In genomic region chr5:150291388-150292385, GRCh38 we compare ENCODE assay signal across 23 cellular contexts. TPM values are rescaled to one million over a fixed set of nuclear protein-coding genes. Genes with fewer than 3 reads are reported as not detected.
A peak's percentile ranks its signal among the peaks of the same experiment; 100 is the strongest.
DNase-seq lines count a peak whose midpoint lies in the region; ATAC-seq, FAIRE-seq and TF ChIP-seq lines count a peak whose summit lies in the region.
"Had no signal": no experiment of that assay in that cellular context is flagged by ENCODE, and none has a peak within 500 bp of the region (broad histone marks: within the 10 kb centered on the region; RNA-seq: fewer than 3 reads in every experiment).

No MANE protein-coding gene starts in this region.

- POLR2A ChIA-PET in A673 (lab: Charles Lee; ENCODE audit: low non-redundant PET) (no interaction called here), HEK293T (lab: Yijun Ruan, JAX) (no interaction called here)
- POLR2A ChIA-PET in naive thymus-derived CD8-positive, alpha-beta T cell (lab: Charles Lee) = no interaction called here

- FAIRE-seq in HTR-8/SVneo (lab: Jason Lieb, UNC) = peak; percentile 42

- TF ChIP-seq CTCF in A673 (conservative IDR thresholded peaks at IDR 0.05; ENCODE audit: low read depth, low read length) (no peak), RWPE2 (IDR thresholded peaks at IDR 0.05; ENCODE audit: poor library complexity, severe bottlenecking) (no peak), fibroblast of villous mesenchyme (IDR thresholded peaks at IDR 0.05; ENCODE audit: insufficient read depth, low read depth, low read length) (no peak), CD14-positive monocyte (IDR thresholded peaks at IDR 0.05) (no peak)

- H3K9me3 ChIP-seq in A673 (ENCODE audit: low read depth, low read length, poor library complexity, severe bottlenecking) (no peaks in the 10 kb centered on the region), RWPE2 (ENCODE audit: severe bottlenecking) (no peaks in the 10 kb centered on the region)

- H3K27ac ChIP-seq in A673 (ENCODE audit: low read depth, low read length, poor library complexity, severe bottlenecking) = no peak overlapping the region
- no peak overlapping the region for H3K27ac ChIP-seq in RWPE2 (ENCODE audit: poor library complexity, severe bottlenecking)
- H3K27ac ChIP-seq: KMS-11 had no signal

- H3K36me3 Mint-ChIP-seq in CD14-positive monocyte = no peaks in the 10 kb centered on the region
- no peaks in the 10 kb centered on the region for H3K36me3 Mint-ChIP-seq in naive thymus-derived CD8-positive, alpha-beta T cell
- H3K36me3 Mint-ChIP-seq: CD8-positive, alpha-beta memory T cell had no signal

- CTCF ChIA-PET in A673 (lab: Charles Lee) = no interaction called here
- CTCF ChIA-PET in HEK293T (lab: Yijun Ruan, JAX) = interaction anchor here (1.6 kb wide), 1 partner anchor 60 kb away, joined by 5 read pairs; no protein-coding TSS in a partner anchor

- no peaks in the 10 kb centered on the region for H3K9me3 Mint-ChIP-seq in CD14-positive monocyte
- H3K9me3 Mint-ChIP-seq in naive thymus-derived CD8-positive, alpha-beta T cell = no peaks in the 10 kb centered on the region
- H3K9me3 Mint-ChIP-seq: CD8-positive, alpha-beta memory T cell; nephron had no signal

- ATAC-seq in RWPE2 (ENCODE audit: low read depth) = no peak
- no peak for ATAC-seq in naive thymus-derived CD8-positive, alpha-beta T cell
- ATAC-seq: HCT116, sciatic nerve had no signal

- H3K27me3 Mint-ChIP-seq in CD14-positive monocyte (ENCODE audit: low read depth in 3 of 3) = peaks cover 8 to 11% (median 9%) of the 10 kb centered on the region in 3 donors
- peaks cover 0 to 11% (median 4%) of the 10 kb centered on the region in 5 donors for H3K27me3 Mint-ChIP-seq in naive thymus-derived CD8-positive, alpha-beta T cell

- H3K4me3 ChIP-seq in A673 (ENCODE audit: low read depth, low read length, poor library complexity, severe bottlenecking) (no peak overlapping the region), RWPE2 (ENCODE audit: severe bottlenecking) (no peak overlapping the region), fibroblast of villous mesenchyme (ENCODE audit: low read depth, low read length) (no peak overlapping the region)

- no TSS peak for BruUV-seq in A673 (replicated peaks; lab: Mats Ljungman, UMichigan)

- DNase-seq in A673 (ENCODE audit: low spot score) = peak; percentile 35
- no peak for DNase-seq in HTR-8/SVneo (ENCODE audit: insufficient read length, low spot score)
- DNase-seq in RWPE2 (ENCODE audit: low spot score) = peak; percentile 52
- DNase-seq in fibroblast of villous mesenchyme (ENCODE audit: low read depth) = peak; percentile 38
- DNase-seq in HEK293T (ENCODE audit: extremely low spot score) = no peak
- DNase-seq in NCI-H510A treated with DMSO at 0.1 percent for 48 hours (lab: John Stamatoyannopoulos, UW) = no peak
- no peak for DNase-seq in CD14-positive monocyte (ENCODE audit: low spot score)
- DNase-seq in naive thymus-derived CD8-positive, alpha-beta T cell = no peak
- DNase-seq: activated CD4-positive, alpha-beta T cell treated with anti-CD3 and anti-CD28 coated beads for 1 hour; activated T-cell treated with anti-CD3 and anti-CD28 coated beads, Interleukin-2, amount 50 U/mL, for 1 hour; CD8-positive, alpha-beta memory T cell; central memory CD4-positive, alpha-beta T cell; foreskin fibroblast; GDM1; NCI-H1092 treated with DMSO at 0.1 percent for 48 hours; NCI-H2029 treated with DMSO at 0.1 percent for 48 hours; NCI-H524 had no signal

- intact Hi-C loops in A673 (cut with micrococcal nuclease; ENCODE audit: unreplicated experiment) = no loop called here
- intact Hi-C loops in CD14-positive monocyte (cut with micrococcal nuclease) = no loop called here

- H3K36me3 ChIP-seq in A673 (ENCODE audit: insufficient read depth, low read length, poor library complexity, severe bottlenecking) (no peaks in the 10 kb centered on the region), RWPE2 (ENCODE audit: low read depth) (no peaks in the 10 kb centered on the region)

- H3K4me1 ChIP-seq in A673 (ENCODE audit: insufficient read depth, low read length, poor library complexity, severe bottlenecking) = peaks cover 11% of the 10 kb centered on the region
- H3K4me1 ChIP-seq in RWPE2 (ENCODE audit: insufficient read depth, poor library complexity, severe bottlenecking) = peaks cover 21% of the 10 kb centered on the region

- H3K4me3 Mint-ChIP-seq in CD14-positive monocyte = peak overlapping the region in 1 of 2 donors; percentile 43
- no peak overlapping the region for H3K4me3 Mint-ChIP-seq in naive thymus-derived CD8-positive, alpha-beta T cell
- H3K4me3 Mint-ChIP-seq: CD8-positive, alpha-beta memory T cell; nephron had no signal

- H3K27ac Mint-ChIP-seq in CD14-positive monocyte = no peak overlapping the region
- H3K27ac Mint-ChIP-seq in naive thymus-derived CD8-positive, alpha-beta T cell = no peak overlapping the region
- H3K27ac Mint-ChIP-seq: CD8-positive, alpha-beta memory T cell; nephron had no signal

- H3K4me1 Mint-ChIP-seq in CD14-positive monocyte = peaks cover 5% of the 10 kb centered on the region
- peaks cover 0 to 5% (median 0%) of the 10 kb centered on the region in 4 donors for H3K4me1 Mint-ChIP-seq in naive thymus-derived CD8-positive, alpha-beta T cell
- H3K4me1 Mint-ChIP-seq: CD8-positive, alpha-beta memory T cell had no signal

- H3K27me3 ChIP-seq in A673 (replicated peaks; ENCODE audit: insufficient read depth, low read depth, low read length, poor library complexity) (no peaks in the 10 kb centered on the region), RWPE2 (ENCODE audit: insufficient read depth, poor library complexity, severe bottlenecking) (no peaks in the 10 kb centered on the region)

TF ChIP-seq in HEK293T, 16 proteins besides CTCF, POLR2A, EP300 and RAD21:
- TF ChIP-seq PKNOX1 (IDR thresholded peaks at IDR 0.05) = no peak
- no peak for TF ChIP-seq BHLHE40 (IDR thresholded peaks at IDR 0.05; ENCODE audit: borderline replicate concordance)
- TF ChIP-seq TARDBP (IDR thresholded peaks at IDR 0.05) = no peak
- no peak for TF ChIP-seq ARNT (IDR thresholded peaks at IDR 0.05)
- TF ChIP-seq NFRKB (IDR thresholded peaks at IDR 0.05) = no peak
- no peak for TF ChIP-seq SUZ12 (IDR thresholded peaks at IDR 0.05)
- no peak for TF ChIP-seq SP1 (IDR thresholded peaks at IDR 0.05)
- TF ChIP-seq ZNF384 (IDR thresholded peaks at IDR 0.05) = no peak
- TF ChIP-seq HDGF (IDR thresholded peaks at IDR 0.05; ENCODE audit: borderline replicate concordance) = no peak
- TF ChIP-seq FOXK2 (IDR thresholded peaks at IDR 0.05) = no peak
- TF ChIP-seq L3MBTL2 (conservative IDR thresholded peaks at IDR 0.05) = no peak

RNA-seq across cellular contexts. Expression of gene CAMK2A, which starts 2.1 kb away (rescaled TPM):
- total RNA-seq in A673 (2021) = not detected in 2 replicates
- total RNA-seq in fibroblast of villous mesenchyme = 1.3 TPM in 2 replicates
- polyA plus RNA-seq in CD14-positive monocyte = not detected
- not detected for total RNA-seq in naive thymus-derived CD8-positive, alpha-beta T cell
- polyA plus RNA-seq in naive thymus-derived CD8-positive, alpha-beta T cell = not detected
- total RNA-seq: CD8-positive, alpha-beta memory T cell; epithelial cell of proximal tubule had no signal
- polyA plus RNA-seq: CD8-positive, alpha-beta memory T cell; liver had no signal

RNA-seq across cellular contexts. Expression of gene ARSI, which starts 11.0 kb away (rescaled TPM):
- total RNA-seq in A673 (2021) (0.15 and 0.30 TPM in 2 replicates), fibroblast of villous mesenchyme (13.8 and 23.5 TPM in 2 replicates)
- not detected for polyA plus RNA-seq in CD14-positive monocyte
- total RNA-seq in naive thymus-derived CD8-positive, alpha-beta T cell = not detected
- not detected for polyA plus RNA-seq in naive thymus-derived CD8-positive, alpha-beta T cell
- total RNA-seq: CD8-positive, alpha-beta memory T cell had no signal
- polyA plus RNA-seq: CD8-positive, alpha-beta memory T cell had no signal

Comparison
In these comparisons a context has a peak if more than half of its experiments do, and no peak if none do; other contexts are left out.
1. DNase-seq: peak in A673 (single experiment), RWPE2 (single experiment) and fibroblast of villous mesenchyme (single experiment); none in HTR-8/SVneo (single experiment), HEK293T (single experiment), NCI-H510A treated with DMSO at 0.1 percent for 48 hours (single experiment), CD14-positive monocyte (single experiment) and naive thymus-derived CD8-positive, alpha-beta T cell (0 of 10).
2. RNA of gene ARSI, which starts 11.0 kb away (total RNA-seq): 13.8 to 23.5 TPM in fibroblast of villous mesenchyme; 0.15 to 0.30 TPM in A673 and not detected in naive thymus-derived CD8-positive, alpha-beta T cell; every median in the first group is over 10 times any median in the second.